In the genomic region with DNA sequence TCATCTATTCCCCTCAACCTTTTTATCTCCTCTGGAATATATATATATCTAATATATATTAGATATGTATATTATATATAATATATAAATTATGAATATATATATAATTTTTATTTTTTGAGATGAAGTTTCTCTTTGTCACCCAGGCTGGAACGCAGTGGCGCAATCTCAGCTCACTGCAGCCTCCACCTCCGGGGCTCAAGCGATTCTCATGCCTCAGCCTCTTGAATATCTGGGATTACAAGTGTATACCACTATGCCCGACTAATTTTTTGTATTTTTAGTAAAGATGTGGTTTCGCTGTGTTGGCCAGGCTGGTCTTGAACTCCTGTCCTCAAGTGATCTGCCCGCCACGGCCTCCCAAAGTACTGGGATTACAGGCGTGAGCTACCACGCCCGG, we compare ENCODE assay signal across 32 cellular contexts.
"Had no signal": no experiment of that assay in that cellular context is flagged by ENCODE, and none has a peak within 500 bp of the region (broad histone marks: within the 10 kb centered on the region; RNA-seq: fewer than 3 reads in every experiment).

No MANE protein-coding gene starts in this region.

- DNase-seq: activated B cell treated with CpG ODN at 0.5 μM for 24 hours; activated CD4-positive, alpha-beta memory T cell treated with anti-CD3 and anti-CD28 coated beads for 36 hours; activated CD4-positive, alpha-beta T cell treated with anti-CD3 and anti-CD28 coated beads for 4 hours; activated CD4-positive, alpha-beta T cell treated with anti-CD3 and anti-CD28 coated beads, Interleukin-2, amount 10 ng/mL, durations not matched to agents 24 days and 14 days; activated CD4-positive, alpha-beta T cell treated with anti-CD3 and anti-CD28 coated beads, Interleukin-2, amount 50 U/mL, for 1 hour; activated CD4-positive, alpha-beta T cell treated with anti-CD3 and anti-CD28 coated beads, Interleukin-2, amount 50 U/mL, for 4 hours; activated CD4-positive, CD25-positive, alpha-beta regulatory T cell treated with anti-CD3 and anti-CD28 coated beads, Interleukin-2, amount 50 U/mL, for 72 hours; activated CD8-positive, alpha-beta memory T cell treated with anti-CD3 and anti-CD28 coated beads, Interleukin-2, amount 50 U/mL, for 4 hours; activated CD8-positive, alpha-beta T cell treated with anti-CD3 and anti-CD28 coated beads for 36 hours; activated effector memory CD4-positive, alpha-beta T cell treated with anti-CD3 and anti-CD28 coated beads, Interleukin-2, amount 50 U/mL, for 16 hours; activated gamma-delta T cell treated with Interleukin-2 at 50 U/mL for 16 hours; activated naive CD4-positive, alpha-beta T cell; activated naive CD4-positive, alpha-beta T cell treated with anti-CD3 and anti-CD28 coated beads for 36 hours; activated naive CD4-positive, alpha-beta T cell treated with anti-CD3 and anti-CD28 coated beads, Interleukin-2, amount 50 U/mL, for 16 hours; activated naive CD8-positive, alpha-beta T cell treated with anti-CD3 and anti-CD28 coated beads for 36 hours; activated T-cell treated with anti-CD3 and anti-CD28 coated beads for 4 hours; activated T-cell treated with anti-CD3 and anti-CD28 coated beads, Interleukin-2, amount 50 U/mL, for 1 hour; activated T-cell treated with anti-CD3 and anti-CD28 coated beads, Interleukin-2, amount 50 U/mL, for 48 hours; amniotic stem cell; aorta; body of pancreas; brain microvascular endothelial cell; central memory CD4-positive, alpha-beta T cell; T-cell; T-helper 2 cell; T-helper 9 cell had no signal

- H3K9me3 Mint-ChIP-seq: activated B cell treated with CpG ODN at 0.5 μM for 24 hours; activated CD4-positive, alpha-beta memory T cell treated with anti-CD3 and anti-CD28 coated beads for 36 hours; activated CD4-positive, alpha-beta T cell treated with anti-CD3 and anti-CD28 coated beads, Interleukin-2, amount 10 ng/mL, durations not matched to agents 24 days and 14 days; activated CD8-positive, alpha-beta T cell treated with anti-CD3 and anti-CD28 coated beads for 36 hours; activated naive CD4-positive, alpha-beta T cell treated with anti-CD3 and anti-CD28 coated beads for 36 hours; activated naive CD8-positive, alpha-beta T cell treated with anti-CD3 and anti-CD28 coated beads for 36 hours; activated T-helper 1 cell treated with anti-CD3 and anti-CD28 coated beads, Interleukin-12 subunit alpha, Interleukin-12 subunit beta, Interleukin-2, Interleukin-4 antibody, amounts not matched to agents 30 ng/mL and 10 ng/mL and 1 ng/mL, durations not matched to agents 14 hours and 24 hours and 36 hours; activated T-helper 17 cell treated with anti-CD3 and anti-CD28 coated beads, Interleukin-2, amount 50 U/mL, for 72 hours; T-cell; T-helper 2 cell treated with Interferon-gamma antibody and Interleukin-4, amounts not matched to agents 5 μg/mL and 100 μg/mL, for 36 hours had no signal

- H3K36me3 ChIP-seq: adrenal gland, brain microvascular endothelial cell, breast epithelium had no signal

- H3K36me3 Mint-ChIP-seq: activated CD4-positive, alpha-beta memory T cell treated with anti-CD3 and anti-CD28 coated beads for 36 hours; activated naive CD8-positive, alpha-beta T cell treated with anti-CD3 and anti-CD28 coated beads for 36 hours had no signal

- H3K4me1 Mint-ChIP-seq: activated B cell treated with CpG ODN at 0.5 μM for 24 hours; activated T-helper 17 cell treated with anti-CD3 and anti-CD28 coated beads, Interleukin-2, amount 50 U/mL, for 72 hours had no signal

- H3K4me3 ChIP-seq: adrenal gland, body of pancreas, breast epithelium had no signal

- H3K27ac ChIP-seq: adrenal gland, body of pancreas, brain microvascular endothelial cell, breast epithelium, VCaP had no signal

- H3K4me3 Mint-ChIP-seq: activated B cell treated with CpG ODN at 0.5 μM for 24 hours; activated CD4-positive, alpha-beta memory T cell treated with anti-CD3 and anti-CD28 coated beads for 36 hours; activated CD4-positive, alpha-beta T cell treated with anti-CD3 and anti-CD28 coated beads, Interleukin-2, amount 10 ng/mL, durations not matched to agents 24 days and 14 days; activated CD8-positive, alpha-beta T cell treated with anti-CD3 and anti-CD28 coated beads for 36 hours; activated naive CD4-positive, alpha-beta T cell treated with anti-CD3 and anti-CD28 coated beads for 36 hours; activated naive CD8-positive, alpha-beta T cell treated with anti-CD3 and anti-CD28 coated beads for 36 hours; activated T-helper 1 cell treated with anti-CD3 and anti-CD28 coated beads, Interleukin-12 subunit alpha, Interleukin-12 subunit beta, Interleukin-2, Interleukin-4 antibody, amounts not matched to agents 30 ng/mL and 10 ng/mL and 1 ng/mL, durations not matched to agents 14 hours and 24 hours and 36 hours; activated T-helper 17 cell treated with anti-CD3 and anti-CD28 coated beads, Interleukin-2, amount 50 U/mL, for 72 hours; T-cell; T-helper 2 cell treated with Interferon-gamma antibody and Interleukin-4, amounts not matched to agents 5 μg/mL and 100 μg/mL, for 36 hours had no signal

- ATAC-seq: activated CD8-positive, alpha-beta T cell treated with anti-CD3 and anti-CD28 coated beads for 36 hours; activated T-helper 17 cell treated with anti-CD3 and anti-CD28 coated beads, Interleukin-2, amount 50 U/mL, for 72 hours; body of pancreas; T-cell had no signal

- H3K4me1 ChIP-seq: adrenal gland, body of pancreas, breast epithelium had no signal

- H3K27me3 ChIP-seq: adrenal gland, body of pancreas, brain microvascular endothelial cell, breast epithelium had no signal

- H3K27ac Mint-ChIP-seq: activated B cell treated with CpG ODN at 0.5 μM for 24 hours; activated CD4-positive, alpha-beta memory T cell treated with anti-CD3 and anti-CD28 coated beads for 36 hours; activated CD4-positive, alpha-beta T cell treated with anti-CD3 and anti-CD28 coated beads, Interleukin-2, amount 10 ng/mL, durations not matched to agents 24 days and 14 days; activated naive CD4-positive, alpha-beta T cell treated with anti-CD3 and anti-CD28 coated beads for 36 hours; activated naive CD8-positive, alpha-beta T cell treated with anti-CD3 and anti-CD28 coated beads for 36 hours; activated T-helper 1 cell treated with anti-CD3 and anti-CD28 coated beads, Interleukin-12 subunit alpha, Interleukin-12 subunit beta, Interleukin-2, Interleukin-4 antibody, amounts not matched to agents 30 ng/mL and 10 ng/mL and 1 ng/mL, durations not matched to agents 14 hours and 24 hours and 36 hours; activated T-helper 17 cell treated with anti-CD3 and anti-CD28 coated beads, Interleukin-2, amount 50 U/mL, for 72 hours had no signal

- H3K27me3 Mint-ChIP-seq: activated B cell treated with CpG ODN at 0.5 μM for 24 hours; activated CD4-positive, alpha-beta memory T cell treated with anti-CD3 and anti-CD28 coated beads for 36 hours; activated CD4-positive, alpha-beta T cell treated with anti-CD3 and anti-CD28 coated beads, Interleukin-2, amount 10 ng/mL, durations not matched to agents 24 days and 14 days; activated CD8-positive, alpha-beta T cell treated with anti-CD3 and anti-CD28 coated beads for 36 hours; activated naive CD8-positive, alpha-beta T cell treated with anti-CD3 and anti-CD28 coated beads for 36 hours; activated T-helper 17 cell treated with anti-CD3 and anti-CD28 coated beads, Interleukin-2, amount 50 U/mL, for 72 hours; T-cell had no signal

- H3K9me3 ChIP-seq: adrenal gland, body of pancreas, breast epithelium had no signal
